In genomic region chr15:51731549-51732267, GRCh38 we compare ENCODE assay signal across 9 cellular contexts. TPM values are rescaled to one million over a fixed set of nuclear protein-coding genes. Genes with fewer than 3 reads are reported as not detected.
DNase-seq lines count a peak whose midpoint lies in the region; ATAC-seq, FAIRE-seq and TF ChIP-seq lines count a peak whose summit lies in the region.
"Had no signal": no experiment of that assay in that cellular context is flagged by ENCODE, and none has a peak within 500 bp of the region (broad histone marks: within the 10 kb centered on the region; RNA-seq: fewer than 3 reads in every experiment).

No MANE protein-coding gene starts in this region.

- WGBS in mammary epithelial cell (ENCODE audit: low coverage, missing lambda C conversion rate), result 81% methylated on average over 5 of the region's 5 CpGs
- 32% methylated on average over 5 of the region's 5 CpGs for WGBS in K562 (ENCODE audit: insufficient coverage, low coverage, missing lambda C conversion rate)

- H3K4me3 Mint-ChIP-seq in MCF 10A (ENCODE audit: unreplicated experiment) (peak overlapping the region; percentile 76), memory B cell (peak overlapping the region; percentile 81)

- H3K4me1 Mint-ChIP-seq in MCF 10A (ENCODE audit: insufficient read depth, unreplicated experiment) (peaks cover 31% of the 10 kb centered on the region), memory B cell (peaks cover 67% of the 10 kb centered on the region)

- H3K27ac Mint-ChIP-seq in MCF 10A (ENCODE audit: low read depth, unreplicated experiment) (peak overlapping the region; percentile 96), memory B cell (peak overlapping the region; percentile 95)

- H3K9me1 ChIP-seq in K562 (ENCODE audit: control insufficient read depth, insufficient read depth, low read length), result no peaks in the 10 kb centered on the region

- H3K36me3 ChIP-seq in mammary epithelial cell (ENCODE audit: insufficient read depth, low read length) (no peaks in the 10 kb centered on the region), OCI-LY7 (ENCODE audit: insufficient read depth, low read length) (no peaks in the 10 kb centered on the region), K562 (ENCODE audit: control insufficient read depth, insufficient read depth, low read length) (peaks cover 4% of the 10 kb centered on the region; the same call in 1 of the 3 replicates)

- H3K9ac ChIP-seq in mammary epithelial cell (ENCODE audit: insufficient read depth, low read length) (no peak overlapping the region), K562 (ENCODE audit: insufficient read depth in 1 of 2, low read depth in 2 of 2, low read length in 2 of 2) (peak overlapping the region; percentile 19 to 67; a peak in 2 of 4 replicates)

- H3K9me2 ChIP-seq in OCI-LY7 (ENCODE audit: insufficient read depth, low read length), result no peaks in the 10 kb centered on the region

- intact Hi-C loops in MCF 10A (cut with micrococcal nuclease), result loop anchor here (2.0 kb wide), 1 partner anchor 45 kb away; no protein-coding TSS in a partner anchor
- intact Hi-C loops in mammary epithelial cell (cut with micrococcal nuclease), result no loop called here
- intact Hi-C loops in OCI-LY7 (cut with micrococcal nuclease; ENCODE audit: unreplicated experiment), result loop anchor here (10.0 kb wide), 1 partner anchor 77 kb away; no protein-coding TSS in a partner anchor
- intact Hi-C loops in K562 (cut with micrococcal nuclease), result no loop called here

- no peaks in the 10 kb centered on the region for H4K20me1 ChIP-seq in mammary epithelial cell (ENCODE audit: insufficient read depth, low read length)
- H4K20me1 ChIP-seq in OCI-LY7 (ENCODE audit: insufficient read depth, low read length), result peaks cover 7% of the 10 kb centered on the region; the same call in 1 of the 2 replicates
- H4K20me1 ChIP-seq in K562 (replicated peaks; ENCODE audit: control insufficient read depth, insufficient read depth, low read length), result no peaks in the 10 kb centered on the region

- H3K36me3 Mint-ChIP-seq in MCF 10A (ENCODE audit: insufficient read depth, unreplicated experiment) (no peaks in the 10 kb centered on the region), memory B cell (peaks cover 12% of the 10 kb centered on the region)

- peak; percentile 68 for ATAC-seq in HG02885 (IDR thresholded peaks at IDR 0.05; ENCODE audit: poor library complexity, unreplicated experiment)
- peak; percentile 7 for ATAC-seq in K562
- peak; percentile 83 for ATAC-seq in memory B cell (ENCODE audit: low read depth)

- BruUV-seq in MCF 10A (replicated peaks; lab: Mats Ljungman, UMichigan) (no TSS peak), mammary epithelial cell (replicated peaks; lab: Mats Ljungman, UMichigan) (no TSS peak), OCI-LY7 (replicated peaks; lab: Mats Ljungman, UMichigan) (no TSS peak), K562 (replicated peaks; lab: Mats Ljungman, UMichigan) (no TSS peak)

- dilution Hi-C loops in mammary epithelial cell (cut with HindIII; ENCODE audit: low sequenced_read_pairs), result no loop called here

- H3K27me3 Mint-ChIP-seq in MCF 10A (ENCODE audit: insufficient read depth, unreplicated experiment) (no peaks in the 10 kb centered on the region), memory B cell (no peaks in the 10 kb centered on the region)

- no peak overlapping the region for H2AFZ ChIP-seq in mammary epithelial cell (ENCODE audit: low read depth, low read length)
- H2AFZ ChIP-seq in OCI-LY7 (ENCODE audit: low read length), result peak overlapping the region; percentile 12; the same call in 1 of the 2 replicates
- peak overlapping the region; percentile 69; the same call in 1 of the 2 replicates for H2AFZ ChIP-seq in K562 (ENCODE audit: low read depth, low read length)

- H3K27ac ChIP-seq in mammary epithelial cell (ENCODE audit: insufficient read depth, low read depth, low read length) (no peak overlapping the region), OCI-LY7 (ENCODE audit: low read depth, low read length, poor library complexity, severe bottlenecking) (peak overlapping the region; percentile 9), K562 (ENCODE audit: extremely low read depth, low read depth, low read length) (peak overlapping the region; percentile 49; the same call in 2 of the 3 replicates)
- H3K27ac ChIP-seq: epithelial cell of prostate had no signal

- H3K4me3 ChIP-seq in mammary epithelial cell (replicated peaks in 1 of 3; ENCODE audit: insufficient read depth in 1 of 3, low read depth in 2 of 3, low read length in 3 of 3), result no peak overlapping the region
- peak overlapping the region; percentile 53 for H3K4me3 ChIP-seq in OCI-LY7 (ENCODE audit: low read depth, low read length, poor library complexity, severe bottlenecking)
- no peak overlapping the region for H3K4me3 ChIP-seq in K562

- no peaks in the 10 kb centered on the region for H3K9me3 Mint-ChIP-seq in MCF 10A (ENCODE audit: unreplicated experiment)
- H3K9me3 Mint-ChIP-seq in memory B cell, result no peaks in the 10 kb centered on the region

- H3K9me3 ChIP-seq in mammary epithelial cell (replicated peaks; ENCODE audit: insufficient read depth, low read length) (no peaks in the 10 kb centered on the region), OCI-LY7 (ENCODE audit: low read length) (no peaks in the 10 kb centered on the region), K562 (replicated peaks; ENCODE audit: control insufficient read depth, insufficient read depth, low read depth, low read length) (no peaks in the 10 kb centered on the region)

- no peak overlapping the region for H3K4me2 ChIP-seq in mammary epithelial cell (ENCODE audit: insufficient read depth, low read depth, low read length)
- peak overlapping the region; percentile 91 for H3K4me2 ChIP-seq in OCI-LY7 (ENCODE audit: low read length)
- H3K4me2 ChIP-seq in K562 (ENCODE audit: insufficient read depth, low read length), result peak overlapping the region; percentile 47

- no peak for TF ChIP-seq EP300 in K562 (IDR thresholded peaks at IDR 0.05; ENCODE audit: low read length)

- no peak for TF ChIP-seq POLR2A in K562 (conservative IDR thresholded peaks at IDR 0.05)

- no peak for FAIRE-seq in K562 (lab: Jason Lieb, UNC)

- H3K79me2 ChIP-seq in mammary epithelial cell (ENCODE audit: insufficient read depth, low read length) (peaks cover 30% of the 10 kb centered on the region), OCI-LY7 (ENCODE audit: insufficient read depth, low read depth, low read length) (no peaks in the 10 kb centered on the region), K562 (ENCODE audit: control insufficient read depth, insufficient read depth, low read length) (peaks cover 22% of the 10 kb centered on the region)

- POLR2A ChIA-PET in MCF 10A (lab: Yijun Ruan, JAX), result interaction anchor here (0.6 to 2.5 kb wide), 8 partner anchors 11 to 430 kb away, joined by 3 to 12 read pairs (median 4); no protein-coding TSS in a partner anchor
- POLR2A ChIA-PET in OCI-LY7 (lab: Charles Lee), result no interaction called here
- POLR2A ChIA-PET in K562 (lab: Yijun Ruan, JAX), result interaction anchor here (1.3 kb wide), 1 partner anchor 9 kb away, joined by 3 read pairs; no protein-coding TSS in a partner anchor

- CTCF ChIA-PET in MCF 10A (lab: Yijun Ruan, JAX), result interaction anchor here (0.7 to 3.5 kb wide), 4 partner anchors 11 to 82 kb away, joined by 3 to 32 read pairs (median 6); no protein-coding TSS in a partner anchor
- CTCF ChIA-PET in mammary epithelial cell (lab: Charles Lee; ENCODE audit: low non-redundant PET), result no interaction called here
- CTCF ChIA-PET in OCI-LY7 (lab: Charles Lee; ENCODE audit: unreplicated experiment), result no interaction called here
- CTCF ChIA-PET in K562 (lab: Yijun Ruan, JAX; ENCODE audit: low intra/inter-chr PET ratio), result no interaction called here

- TF ChIP-seq CTCF in MCF 10A (IDR thresholded peaks at IDR 0.05; ENCODE audit: unreplicated experiment) (no peak), mammary epithelial cell (conservative IDR thresholded peaks at IDR 0.05 in 1 of 2, IDR thresholded peaks at IDR 0.05 in 1 of 2; ENCODE audit: extremely low read depth in 1 of 2, insufficient read depth in 1 of 2, low read depth in 1 of 2, low read length in 2 of 2) (no peak), OCI-LY7 (conservative IDR thresholded peaks at IDR 0.05; ENCODE audit: low read length) (no peak; the same call in 1 of the 2 replicates), K562 (IDR thresholded peaks at IDR 0.05 in 2 of 3, conservative IDR thresholded peaks at IDR 0.05 in 1 of 3; ENCODE audit: insufficient read depth in 2 of 3, low read depth in 1 of 3, low read length in 3 of 3) (no peak)

- DNase-seq in MCF 10A (ENCODE audit: unreplicated experiment), result peak; percentile 56
- no peak for DNase-seq in mammary epithelial cell
- peak; percentile 71 for DNase-seq in OCI-LY7 (ENCODE audit: low spot score)
- peak in 1 of 4 experiments; percentile 21 for DNase-seq in K562 (ENCODE audit: extremely low read depth in 1 of 4, low spot score in 3 of 4)
- DNase-seq in memory B cell (ENCODE audit: low spot score in 2 of 2), result peak; percentile 53 to 68
- DNase-seq in NCI-H2171 (lab: John Stamatoyannopoulos, UW), result no peak
- no peak for DNase-seq in SW 1271 (lab: John Stamatoyannopoulos, UW)

- H3K27me3 ChIP-seq in mammary epithelial cell (ENCODE audit: insufficient read depth, low read length), result no peaks in the 10 kb centered on the region
- no peaks in the 10 kb centered on the region for H3K27me3 ChIP-seq in K562 (ENCODE audit: control insufficient read depth in 2 of 2, insufficient read depth in 2 of 2, low read length in 2 of 2)

- no peak for TF ChIP-seq RAD21 in K562 (CRISPR knock-in tag; conservative IDR thresholded peaks at IDR 0.05 in 1 of 2, IDR thresholded peaks at IDR 0.05 in 1 of 2)

- peaks cover 13% of the 10 kb centered on the region for H3K4me1 ChIP-seq in mammary epithelial cell (ENCODE audit: insufficient read depth, low read length)
- H3K4me1 ChIP-seq in OCI-LY7 (ENCODE audit: insufficient read depth, low read length, poor library complexity, severe bottlenecking), result peaks cover 27% of the 10 kb centered on the region
- peaks cover 7 to 49% of the 10 kb centered on the region in 2 experiments for H3K4me1 ChIP-seq in K562 (replicated peaks in 1 of 2; ENCODE audit: control insufficient read depth in 2 of 2, insufficient read depth in 2 of 2, low read length in 2 of 2)

- in situ Hi-C loops in mammary epithelial cell (cut with MboI; ENCODE audit: low sequenced_read_pairs in 2 of 2) (no loop called here), K562 (cut with MboI) (no loop called here)

RNA-seq across cellular contexts. Expression of gene LYSMD2, which starts 5.7 kb away (rescaled TPM):
- total RNA-seq in MCF 10A (2022) (13.4 and 14.3 TPM in 2 replicates), mammary epithelial cell (1 to 10 TPM; 5.3 to 7.4 TPM), OCI-LY7 (2022) (0.50 and 0.89 TPM in 2 replicates), K562 (2014; rRNA removed) (8.8 and 10.9 TPM in 2 replicates), K562 (2014; rRNA removed; fragmentation: Illumina TruSeq; extraction: Trizol) (13.6 and 14.2 TPM in 2 replicates), K562 (2015; rRNA removed; fragmentation: Illumina TruSeq; extraction: Trizol) (11.2 and 11.3 TPM in 2 replicates), K562 (2021) (9.7 and 10.3 TPM in 2 replicates)
- polyA plus RNA-seq in mammary epithelial cell (8.4 TPM), K562 (2011; rRNA removed) (11.3 and 30.3 TPM in 2 replicates), K562 (2014; fragmentation: Illumina TruSeq; extraction: Trizol) (7.9 and 9.5 TPM in 2 replicates), K562 (2014; fragmentation: Nextera tagmentation; extraction: Ambion mirVana) (1 to 10 TPM; 4.3 to 4.8 TPM), K562 (2014; rRNA removed) (9.8 and 10.7 TPM in 2 replicates)
- 5.3 TPM for polyA minus RNA-seq in mammary epithelial cell
- total RNA-seq in OCI-LY7 (2014; rRNA removed; shearing (Covaris generic)), result not detected in 2 replicates
- 2.4 and 7.0 TPM in 2 replicates for total RNA-seq in K562 (2011; cell fraction: chromatin; rRNA removed; ENCODE audit: low replicate concordance)
- 2.8 and 3.2 TPM in 2 replicates for total RNA-seq in K562 (2011; cell fraction: nucleolus; rRNA removed)
- 3.1 and 5.4 TPM in 2 replicates for total RNA-seq in K562 (2011; cell fraction: nucleoplasm; rRNA removed)
- 6.9 and 16.4 TPM in 2 replicates for polyA plus RNA-seq in K562 (2011; cell fraction: cytosol; rRNA removed)
- 4.8 and 5.0 TPM in 2 replicates for polyA plus RNA-seq in K562 (2011; cell fraction: nucleus; rRNA removed)
- 11.4 and 11.6 TPM in 2 replicates for polyA plus RNA-seq in K562 (2012)
- 4.8 and 8.9 TPM in 2 replicates for polyA minus RNA-seq in K562 (2011; rRNA and poly(A)+ RNA removed)
- polyA minus RNA-seq in K562 (2011; cell fraction: cytosol; rRNA and poly(A)+ RNA removed), result 2.9 and 6.2 TPM in 2 replicates
- 2.0 and 3.6 TPM in 2 replicates for polyA minus RNA-seq in K562 (2011; cell fraction: nucleus; rRNA and poly(A)+ RNA removed)

RNA-seq across cellular contexts. Expression of gene TMOD2, which starts 19.7 kb away (rescaled TPM):
- 2.8 and 5.3 TPM in 2 replicates for total RNA-seq in MCF 10A (2022)
- 10 to 100 TPM; 11.2 to 14.8 TPM for total RNA-seq in mammary epithelial cell
- 1.8 TPM for polyA plus RNA-seq in mammary epithelial cell
- 7.0 TPM for polyA minus RNA-seq in mammary epithelial cell
- total RNA-seq in OCI-LY7 (2014; rRNA removed; shearing (Covaris generic)), result not detected in 2 replicates
- 0.11 and 0.44 TPM in 2 replicates for total RNA-seq in OCI-LY7 (2022)
- total RNA-seq in K562 (2011; cell fraction: chromatin; rRNA removed; ENCODE audit: low replicate concordance), result 3.1 and 8.1 TPM in 2 replicates
- 0.83 and 1.4 TPM in 2 replicates for total RNA-seq in K562 (2011; cell fraction: nucleolus; rRNA removed)
- total RNA-seq in K562 (2011; cell fraction: nucleoplasm; rRNA removed), result 5.7 and 14.4 TPM in 2 replicates
- 2.2 TPM in 2 replicates for total RNA-seq in K562 (2014; rRNA removed)
- total RNA-seq in K562 (2014; rRNA removed; fragmentation: Illumina TruSeq; extraction: Trizol), result 3.8 and 4.8 TPM in 2 replicates
- total RNA-seq in K562 (2015; rRNA removed; fragmentation: Illumina TruSeq; extraction: Trizol), result 3.3 and 3.6 TPM in 2 replicates
- total RNA-seq in K562 (2021), result 3.2 and 3.4 TPM in 2 replicates
- polyA plus RNA-seq in K562 (2011; rRNA removed), result 2.3 and 3.6 TPM in 2 replicates
- 0.57 and 1.1 TPM in 2 replicates for polyA plus RNA-seq in K562 (2011; cell fraction: cytosol; rRNA removed)
- 2.7 and 2.9 TPM in 2 replicates for polyA plus RNA-seq in K562 (2011; cell fraction: nucleus; rRNA removed)
- polyA plus RNA-seq in K562 (2012), result 1.7 and 4.4 TPM in 2 replicates
- polyA plus RNA-seq in K562 (2014; fragmentation: Illumina TruSeq; extraction: Trizol), result 2.7 and 3.0 TPM in 2 replicates
- polyA plus RNA-seq in K562 (2014; fragmentation: Nextera tagmentation; extraction: Ambion mirVana), result under 1 TPM; 0.49 to 0.85 TPM
- polyA plus RNA-seq in K562 (2014; rRNA removed), result 2.1 and 3.3 TPM in 2 replicates
- polyA minus RNA-seq in K562 (2011; rRNA and poly(A)+ RNA removed), result 2.3 and 3.5 TPM in 2 replicates
- 0.91 and 1.7 TPM in 2 replicates for polyA minus RNA-seq in K562 (2011; cell fraction: cytosol; rRNA and poly(A)+ RNA removed)
- polyA minus RNA-seq in K562 (2011; cell fraction: nucleus; rRNA and poly(A)+ RNA removed), result 1.8 and 1.9 TPM in 2 replicates

RNA-seq across cellular contexts. Expression of gene SCG3, which starts 50.4 kb away (rescaled TPM):
- not detected in 2 replicates for total RNA-seq in MCF 10A (2022)
- total RNA-seq in mammary epithelial cell, result not detected
- not detected for polyA plus RNA-seq in mammary epithelial cell
- polyA minus RNA-seq in mammary epithelial cell, result not detected
- total RNA-seq in OCI-LY7 (2014; rRNA removed; shearing (Covaris generic)), result not detected in 2 replicates
- not detected in 2 replicates for total RNA-seq in OCI-LY7 (2022)
- total RNA-seq in K562 (2011; cell fraction: chromatin; rRNA removed; ENCODE audit: low replicate concordance), result 8.5 and 27.4 TPM in 2 replicates
- total RNA-seq in K562 (2011; cell fraction: nucleolus; rRNA removed), result 9.9 and 11.3 TPM in 2 replicates
- total RNA-seq in K562 (2011; cell fraction: nucleoplasm; rRNA removed), result 19.9 and 30.9 TPM in 2 replicates
- 14.9 and 17.4 TPM in 2 replicates for total RNA-seq in K562 (2014; rRNA removed)
- total RNA-seq in K562 (2014; rRNA removed; fragmentation: Illumina TruSeq; extraction: Trizol), result 32.2 and 42.1 TPM in 2 replicates
- 41.5 and 43.8 TPM in 2 replicates for total RNA-seq in K562 (2015; rRNA removed; fragmentation: Illumina TruSeq; extraction: Trizol)
- 19.5 and 21.0 TPM in 2 replicates for total RNA-seq in K562 (2021)
- polyA plus RNA-seq in K562 (2011; rRNA removed), result 4.2 and 22.7 TPM in 2 replicates
- 2.1 and 3.3 TPM in 2 replicates for polyA plus RNA-seq in K562 (2011; cell fraction: cytosol; rRNA removed)
- 1.4 and 4.3 TPM in 2 replicates for polyA plus RNA-seq in K562 (2011; cell fraction: nucleus; rRNA removed)
- 22.5 and 23.7 TPM in 2 replicates for polyA plus RNA-seq in K562 (2012)
- polyA plus RNA-seq in K562 (2014; fragmentation: Illumina TruSeq; extraction: Trizol), result 23.3 and 28.5 TPM in 2 replicates
- 10 to 100 TPM; 13.0 to 17.8 TPM for polyA plus RNA-seq in K562 (2014; fragmentation: Nextera tagmentation; extraction: Ambion mirVana)
- 11.3 and 14.1 TPM in 2 replicates for polyA plus RNA-seq in K562 (2014; rRNA removed)
- 11.9 and 42.1 TPM in 2 replicates for polyA minus RNA-seq in K562 (2011; rRNA and poly(A)+ RNA removed)
- polyA minus RNA-seq in K562 (2011; cell fraction: cytosol; rRNA and poly(A)+ RNA removed), result 4.8 and 22.5 TPM in 2 replicates
- 3.0 and 5.7 TPM in 2 replicates for polyA minus RNA-seq in K562 (2011; cell fraction: nucleus; rRNA and poly(A)+ RNA removed)

Comparison
In these comparisons a context has a peak if more than half of its experiments do, and no peak if none do; other contexts are left out.
1. DNase-seq: peak in MCF 10A (single experiment), OCI-LY7 (single experiment) and memory B cell (2 of 2); none in mammary epithelial cell (single experiment), NCI-H2171 (single experiment) and SW 1271 (0 of 2).
2. intact Hi-C loops: an anchor here in MCF 10A (2.0 kb wide) and OCI-LY7 (10.0 kb wide); none called in mammary epithelial cell and K562.
3. ATAC-seq: peak in every context shown above with its lines; median percentile 83 in memory B cell; 68 in HG02885; 7 in K562.